ENCODE assay signal across 12 cellular contexts in the genomic region with DNA sequence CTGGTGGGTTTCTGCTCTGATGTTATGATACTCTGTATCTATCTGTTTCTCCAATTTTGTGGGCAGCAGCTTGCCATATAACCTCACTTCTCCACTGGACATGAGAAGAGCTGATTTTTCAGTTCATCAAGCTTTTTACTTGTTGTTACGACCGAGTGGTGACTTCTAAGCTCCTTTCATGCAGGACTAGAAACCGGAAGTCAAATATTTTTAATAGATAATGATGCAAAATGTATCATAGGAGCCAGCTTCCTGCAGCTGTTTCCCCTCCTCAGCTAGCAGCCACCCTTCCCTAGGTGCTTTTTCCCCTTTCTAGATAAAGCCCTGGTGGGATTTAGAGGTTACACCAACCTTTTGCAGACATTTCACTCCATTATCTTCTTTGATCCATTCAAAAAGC. TPM values are rescaled to one million over a fixed set of nuclear protein-coding genes. Genes with fewer than 3 reads are reported as not detected.
DNase-seq lines count a peak whose midpoint lies in the region; ATAC-seq and TF ChIP-seq lines count a peak whose summit lies in the region.
"Had no signal": no experiment of that assay in that cellular context is flagged by ENCODE, and none has a peak within 500 bp of the region (broad histone marks: within the 10 kb centered on the region; RNA-seq: fewer than 3 reads in every experiment).

No MANE protein-coding gene starts in this region.

- DNase-seq in left ventricle myocardium inferior (no peak), left ventricle myocardium superior (no peak), PC-3 (no peak), dermis blood vessel endothelial cell (peak; percentile 68), transverse colon (no peak), NCI-H446 treated with DMSO at 0.1 percent for 48 hours (lab: John Stamatoyannopoulos, UW) (no peak), NCI-H2171 (lab: John Stamatoyannopoulos, UW) (no peak)
- DNase-seq: activated CD8-positive, alpha-beta memory T cell treated with anti-CD3 and anti-CD28 coated beads, Interleukin-2, amount 50 U/mL, for 4 hours; EL; midbrain; NCI-H1694 had no signal

- H3K9me3 ChIP-seq in left ventricle myocardium inferior (replicated peaks): no peaks in the 10 kb centered on the region
- no peaks in the 10 kb centered on the region for H3K9me3 ChIP-seq in PC-3 (ENCODE audit: low read length)
- H3K9me3 ChIP-seq in transverse colon: no peaks in the 10 kb centered on the region

- H3K4me2 ChIP-seq in PC-3 (ENCODE audit: low read length): no peak overlapping the region

- TF ChIP-seq EP300 in transverse colon (IDR thresholded peaks at IDR 0.05; ENCODE audit: low read depth): no peak

- H3K4me1 ChIP-seq in left ventricle myocardium inferior: peaks cover 23% of the 10 kb centered on the region
- H3K4me1 ChIP-seq in PC-3 (ENCODE audit: insufficient read depth, low read length): peaks cover 7% of the 10 kb centered on the region
- peaks cover 0 to 27% (median 0%) of the 10 kb centered on the region in 4 donors for H3K4me1 ChIP-seq in transverse colon

- no peaks in the 10 kb centered on the region for H3F3A ChIP-seq in PC-3 (ENCODE audit: low read length, unreplicated experiment)

- in situ Hi-C loops in transverse colon (cut with MboI; ENCODE audit: low pct_ligation_motif_present in 1 of 4, low pct_unique_long_range_greater_than_20kb in 1 of 4, low sequenced_read_pairs in 3 of 4): no loop called here

- no peaks in the 10 kb centered on the region for H3K79me2 ChIP-seq in PC-3 (ENCODE audit: low read length)

- H4K20me1 ChIP-seq in PC-3 (ENCODE audit: low read length): no peaks in the 10 kb centered on the region

- H2AFZ ChIP-seq in PC-3 (ENCODE audit: low read length): peak overlapping the region; percentile 52

- no peak overlapping the region for H3K9ac ChIP-seq in PC-3 (ENCODE audit: low read length)

- H3K9me2 ChIP-seq in PC-3 (replicated peaks; ENCODE audit: low read length): no peaks in the 10 kb centered on the region

- POLR2A ChIA-PET in PC-3 (lab: Charles Lee; ENCODE audit: unreplicated experiment): no interaction called here

- ATAC-seq in left ventricle myocardium superior (no peak), PC-3 (peak; percentile 22; the same call in 1 of the 2 replicates), HG03159 (IDR thresholded peaks at IDR 0.05; ENCODE audit: unreplicated experiment) (no peak)

- H3K36me3 ChIP-seq in left ventricle myocardium inferior (no peaks in the 10 kb centered on the region), PC-3 (ENCODE audit: low read depth, low read length) (no peaks in the 10 kb centered on the region), transverse colon (no peaks in the 10 kb centered on the region)

- H3K27me3 ChIP-seq in left ventricle myocardium inferior (ENCODE audit: low read depth) (no peaks in the 10 kb centered on the region), PC-3 (ENCODE audit: low read length) (no peaks in the 10 kb centered on the region), transverse colon (no peaks in the 10 kb centered on the region)

- 30 to 60% methylated on average over 2 to 3 of the region's 3 CpGs for WGBS in transverse colon (ENCODE audit: low coverage in 1 of 2), 2 donors

- intact Hi-C loops in left ventricle myocardium inferior (cut with micrococcal nuclease): no loop called here
- intact Hi-C loops in left ventricle myocardium superior (cut with micrococcal nuclease): no loop called here
- intact Hi-C loops in PC-3 (cut with micrococcal nuclease): no loop called here
- intact Hi-C loops in transverse colon (cut with DNase I; ENCODE audit: low total_unique reads): no loop called here

- CTCF ChIA-PET in PC-3 (lab: Charles Lee): interaction anchor here (0.5 to 0.6 kb wide), 2 partner anchors 81 to 153 kb away, joined by 5 to 8 read pairs; no protein-coding TSS in a partner anchor

- no peak for TF ChIP-seq CTCF in left ventricle myocardium inferior (IDR thresholded peaks at IDR 0.05; ENCODE audit: borderline replicate concordance)
- no peak for TF ChIP-seq CTCF in PC-3 (conservative IDR thresholded peaks at IDR 0.05; ENCODE audit: low read depth, low read length)
- no peak for TF ChIP-seq CTCF in transverse colon (IDR thresholded peaks at IDR 0.05)

- TF ChIP-seq POLR2A in transverse colon (IDR thresholded peaks at IDR 0.05): no peak

- BruUV-seq in PC-3 (replicated peaks; lab: Mats Ljungman, UMichigan): no TSS peak

- no peak overlapping the region for H3K4me3 ChIP-seq in left ventricle myocardium inferior
- H3K4me3 ChIP-seq in PC-3 (ENCODE audit: low read length): no peak overlapping the region
- H3K4me3 ChIP-seq in transverse colon: no peak overlapping the region

- peak overlapping the region; percentile 28 for H3K27ac ChIP-seq in left ventricle myocardium inferior (replicated peaks)
- H3K27ac ChIP-seq in PC-3 (ENCODE audit: low read length): no peak overlapping the region
- H3K27ac ChIP-seq in transverse colon: peak overlapping the region in 3 of 4 donors; percentile 8 to 58 (median 16)

RNA-seq across cellular contexts. Expression of a gene that starts 17.0 kb away (rescaled TPM):
- total RNA-seq in left ventricle myocardium inferior (17.7 TPM), left ventricle myocardium superior (9.3 TPM), PC-3 (2014; rRNA removed) (115 and 130 TPM in 2 replicates), dermis blood vessel endothelial cell (30.0 and 43.7 TPM in 2 replicates), transverse colon (10 to 100 TPM in 3 of 4 donors, 1 to 10 TPM in 1; 4.0 to 28.1 (median 15.1) TPM)

RNA-seq across cellular contexts. Expression of a gene that starts 59.6 kb away (rescaled TPM):
- total RNA-seq in left ventricle myocardium inferior (0.08 TPM), left ventricle myocardium superior (not detected), PC-3 (2014; rRNA removed) (0.51 TPM in 1 of 2 replicates, not detected in the other), dermis blood vessel endothelial cell (under 0.01 and 0.09 TPM in 2 replicates), transverse colon (under 1 TPM in 2 of 4 donors, not detected in 2; 0.16 to 0.75 TPM)
